30 cellular contexts compared by ENCODE assay signal in genomic region chr13:38637576-38637975, GRCh38. TPM values are rescaled to one million over a fixed set of nuclear protein-coding genes. Genes with fewer than 3 reads are reported as not detected.
DNase-seq lines count a peak whose midpoint lies in the region; ATAC-seq and TF ChIP-seq lines count a peak whose summit lies in the region.
"Had no signal": no experiment of that assay in that cellular context is flagged by ENCODE, and none has a peak within 500 bp of the region (broad histone marks: within the 10 kb centered on the region; RNA-seq: fewer than 3 reads in every experiment).

No MANE protein-coding gene starts in this region.

- H3K9me3 Mint-ChIP-seq in GM23338 (no peaks in the 10 kb centered on the region), chondrocyte (ENCODE audit: low read depth) (no peaks in the 10 kb centered on the region)
- H3K9me3 Mint-ChIP-seq: nephron; stimulated activated memory B cell treated with anti-CD40 and anti-IgM and Interleukin-4, amounts not matched to agents 10 μg/mL and 1 μg/mL and 100 μg/mL, for 72 hours; T-helper 1 cell treated with Interleukin-12 subunit alpha and Interleukin-12 subunit beta and Interleukin-4 antibody, amounts not matched to agents 30 μg/mL and 1 μg/mL, for 36 hours had no signal

- H3K36me3 Mint-ChIP-seq in GM23338 (ENCODE audit: low read depth) (no peaks in the 10 kb centered on the region), chondrocyte (ENCODE audit: low read depth) (no peaks in the 10 kb centered on the region)
- H3K36me3 Mint-ChIP-seq: activated CD8-positive, alpha-beta memory T cell treated with anti-CD3 and anti-CD28 coated beads, Interleukin-2, amount 10 ng/mL, durations not matched to agents 7 days and 5 days; stimulated activated memory B cell treated with anti-CD40 and anti-IgM and Interleukin-4, amounts not matched to agents 10 μg/mL and 1 μg/mL and 100 μg/mL, for 72 hours had no signal

- DNase-seq in GM23338 (ENCODE audit: low spot score), result no peak
- peak; percentile 42 for DNase-seq in NCI-H1105 (lab: John Stamatoyannopoulos, UW)
- DNase-seq in NCI-H526 (lab: John Stamatoyannopoulos, UW), result peak; percentile 23 to 49
- no peak for DNase-seq in hepatocyte (ENCODE audit: low spot score)
- DNase-seq in Karpas-422, result no peak
- no peak for DNase-seq in NCI-H2107 treated with DMSO at 0.1 percent for 48 hours (lab: John Stamatoyannopoulos, UW; ENCODE audit: unreplicated experiment)
- no peak for DNase-seq in chondrocyte (ENCODE audit: low spot score)
- DNase-seq: activated CD4-positive, alpha-beta T cell treated with anti-CD3 and anti-CD28 coated beads, Interleukin-2, amount 50 U/mL, for 4 hours; activated CD8-positive, alpha-beta memory T cell treated with anti-CD3 and anti-CD28 coated beads, Interleukin-2, amount 10 ng/mL, durations not matched to agents 7 days and 5 days; activated T-cell treated with anti-CD3 and anti-CD28 coated beads, Interleukin-2, amount 50 U/mL, for 48 hours; DND-41; effector memory CD4-positive, alpha-beta T cell; erythroblast; GF-D8; KG1; NCI-H187; NCI-H2227 treated with DMSO at 0.1 percent for 48 hours; Right ventricle myocardium superior; stimulated activated CD4-positive, alpha-beta T cell treated with anti-CD3 and anti-CD28 coated beads, Interleukin-15, amount 100 ng/mL, for 24 hours; substantia nigra; upper lobe of left lung had no signal

- H3K4me1 Mint-ChIP-seq in GM23338, result peaks cover 19% of the 10 kb centered on the region
- peaks cover 10% of the 10 kb centered on the region for H3K4me1 Mint-ChIP-seq in chondrocyte (ENCODE audit: low read depth)
- H3K4me1 Mint-ChIP-seq: activated CD8-positive, alpha-beta memory T cell treated with anti-CD3 and anti-CD28 coated beads, Interleukin-2, amount 10 ng/mL, durations not matched to agents 7 days and 5 days; nephron; stimulated activated memory B cell treated with anti-CD40 and anti-IgM and Interleukin-4, amounts not matched to agents 10 μg/mL and 1 μg/mL and 100 μg/mL, for 72 hours had no signal

- no peak for ATAC-seq in GM23338
- ATAC-seq: activated CD4-positive, CD25-positive, alpha-beta regulatory T cell treated with anti-CD3 and anti-CD28 coated beads, Interleukin-2, amount 50 U/mL, for 24 hours; activated CD8-positive, alpha-beta memory T cell treated with anti-CD3 and anti-CD28 coated beads, Interleukin-2, amount 10 ng/mL, durations not matched to agents 7 days and 5 days; SK-N-SH treated with all-trans-retinoic acid at 6 μM for 48 hours; stimulated activated memory B cell treated with anti-CD40 and anti-IgM and Interleukin-4, amounts not matched to agents 10 μg/mL and 1 μg/mL and 100 μg/mL, for 72 hours had no signal

- 71% methylated on average over 3 of the region's 3 CpGs for WGBS in hepatocyte (ENCODE audit: low lambda C conversion rate, missing lambda C conversion rate)

- no peaks in the 10 kb centered on the region for H3K27me3 ChIP-seq in GM23338 (ENCODE audit: insufficient read depth)
- H3K27me3 ChIP-seq in hepatocyte, result no peaks in the 10 kb centered on the region
- H3K27me3 ChIP-seq in Karpas-422 (ENCODE audit: low read length), result no peaks in the 10 kb centered on the region
- H3K27me3 ChIP-seq: ascending aorta, BLaER1, upper lobe of left lung had no signal

- H3K27ac ChIP-seq in GM23338 (ENCODE audit: low read depth) (no peak overlapping the region), hepatocyte (peak overlapping the region; percentile 50), Karpas-422 (ENCODE audit: low read length) (no peak overlapping the region)
- H3K27ac ChIP-seq: ascending aorta, BLaER1, coronary artery, upper lobe of left lung had no signal

- no peaks in the 10 kb centered on the region for H3F3A ChIP-seq in GM23338 (replicated peaks; ENCODE audit: low read depth)

- H3K27ac Mint-ChIP-seq in GM23338 (no peak overlapping the region), chondrocyte (ENCODE audit: unreplicated experiment) (no peak overlapping the region)
- H3K27ac Mint-ChIP-seq: activated CD8-positive, alpha-beta memory T cell treated with anti-CD3 and anti-CD28 coated beads, Interleukin-2, amount 10 ng/mL, durations not matched to agents 7 days and 5 days; stimulated activated memory B cell treated with anti-CD40 and anti-IgM and Interleukin-4, amounts not matched to agents 10 μg/mL and 1 μg/mL and 100 μg/mL, for 72 hours; T-helper 1 cell treated with Interleukin-12 subunit alpha and Interleukin-12 subunit beta and Interleukin-4 antibody, amounts not matched to agents 30 μg/mL and 1 μg/mL, for 36 hours had no signal

- H3K9me2 ChIP-seq in GM23338 (ENCODE audit: insufficient read depth) (no peaks in the 10 kb centered on the region; the same call in 1 of the 2 replicates), hepatocyte (replicated peaks; ENCODE audit: insufficient read depth) (no peaks in the 10 kb centered on the region), Karpas-422 (replicated peaks; ENCODE audit: insufficient read depth, low read length) (no peaks in the 10 kb centered on the region)

- no peak overlapping the region for H3K4me2 ChIP-seq in GM23338
- H3K4me2 ChIP-seq in hepatocyte, result peak overlapping the region; percentile 22
- H3K4me2 ChIP-seq in Karpas-422 (ENCODE audit: low read depth, low read length, poor library complexity, severe bottlenecking), result no peak overlapping the region
- H3K4me2 ChIP-seq: BLaER1 had no signal

- no peaks in the 10 kb centered on the region for H4K20me1 ChIP-seq in GM23338 (replicated peaks; ENCODE audit: insufficient read depth)
- no peaks in the 10 kb centered on the region for H4K20me1 ChIP-seq in hepatocyte (ENCODE audit: insufficient read depth, poor library complexity, severe bottlenecking)
- H4K20me1 ChIP-seq in Karpas-422 (ENCODE audit: insufficient read depth, low read depth, low read length), result no peaks in the 10 kb centered on the region
- H4K20me1 ChIP-seq: BLaER1 had no signal

- TF ChIP-seq CTCF in GM23338 (conservative IDR thresholded peaks at IDR 0.05; ENCODE audit: low read depth in 2 of 2), result no peak
- TF ChIP-seq CTCF in hepatocyte (IDR thresholded peaks at IDR 0.05; ENCODE audit: poor library complexity), result no peak
- no peak for TF ChIP-seq CTCF in chondrocyte (IDR thresholded peaks at IDR 0.05)

- no peak overlapping the region for H3K4me3 Mint-ChIP-seq in GM23338
- no peak overlapping the region for H3K4me3 Mint-ChIP-seq in chondrocyte (ENCODE audit: unreplicated experiment)
- H3K4me3 Mint-ChIP-seq: activated CD8-positive, alpha-beta memory T cell treated with anti-CD3 and anti-CD28 coated beads, Interleukin-2, amount 10 ng/mL, durations not matched to agents 7 days and 5 days; nephron; stimulated activated memory B cell treated with anti-CD40 and anti-IgM and Interleukin-4, amounts not matched to agents 10 μg/mL and 1 μg/mL and 100 μg/mL, for 72 hours; T-helper 1 cell treated with Interleukin-12 subunit alpha and Interleukin-12 subunit beta and Interleukin-4 antibody, amounts not matched to agents 30 μg/mL and 1 μg/mL, for 36 hours had no signal

- H3K4me1 ChIP-seq in GM23338 (ENCODE audit: insufficient read depth), result no peaks in the 10 kb centered on the region
- peaks cover 21% of the 10 kb centered on the region for H3K4me1 ChIP-seq in hepatocyte (ENCODE audit: insufficient read depth)
- no peaks in the 10 kb centered on the region for H3K4me1 ChIP-seq in Karpas-422 (ENCODE audit: low read length)
- H3K4me1 ChIP-seq: ascending aorta, BLaER1, upper lobe of left lung had no signal

- H3K4me3 ChIP-seq in GM23338 (no peak overlapping the region), hepatocyte (no peak overlapping the region), Karpas-422 (ENCODE audit: low read length) (no peak overlapping the region)
- H3K4me3 ChIP-seq: ascending aorta, BLaER1, coronary artery, upper lobe of left lung had no signal

- H2AFZ ChIP-seq in GM23338 (0 out of 2 replicates have a peak overlapping the region, but pooled peaks have one; percentile 64), hepatocyte (no peak overlapping the region), Karpas-422 (ENCODE audit: low read length) (no peak overlapping the region)

- H3K36me3 ChIP-seq in GM23338 (ENCODE audit: insufficient read depth), result no peaks in the 10 kb centered on the region
- no peaks in the 10 kb centered on the region for H3K36me3 ChIP-seq in hepatocyte (replicated peaks; ENCODE audit: insufficient read depth, low read depth)
- no peaks in the 10 kb centered on the region for H3K36me3 ChIP-seq in Karpas-422 (ENCODE audit: insufficient read depth, low read length)
- H3K36me3 ChIP-seq: ascending aorta, BLaER1, upper lobe of left lung had no signal

- H3K9ac ChIP-seq in Karpas-422 (ENCODE audit: low read length), result no peak overlapping the region
- H3K9ac ChIP-seq: BLaER1 had no signal

- H3K27me3 Mint-ChIP-seq in GM23338 (ENCODE audit: insufficient read depth, low read depth, poor library complexity), result peaks cover 1% of the 10 kb centered on the region
- no peaks in the 10 kb centered on the region for H3K27me3 Mint-ChIP-seq in chondrocyte (ENCODE audit: low read depth)
- H3K27me3 Mint-ChIP-seq: activated CD8-positive, alpha-beta memory T cell treated with anti-CD3 and anti-CD28 coated beads, Interleukin-2, amount 10 ng/mL, durations not matched to agents 7 days and 5 days; stimulated activated memory B cell treated with anti-CD40 and anti-IgM and Interleukin-4, amounts not matched to agents 10 μg/mL and 1 μg/mL and 100 μg/mL, for 72 hours had no signal

- H3K9me3 ChIP-seq in hepatocyte (ENCODE audit: low read depth) (no peaks in the 10 kb centered on the region), Karpas-422 (ENCODE audit: low read length) (no peaks in the 10 kb centered on the region)
- H3K9me3 ChIP-seq: ascending aorta, BLaER1, upper lobe of left lung had no signal

- no peaks in the 10 kb centered on the region for H3K79me2 ChIP-seq in GM23338 (replicated peaks; ENCODE audit: insufficient read depth)
- H3K79me2 ChIP-seq in hepatocyte, result no peaks in the 10 kb centered on the region
- no peaks in the 10 kb centered on the region for H3K79me2 ChIP-seq in Karpas-422 (ENCODE audit: low read length)

TF ChIP-seq in GM23338, 12 proteins besides CTCF, POLR2A, EP300 and RAD21 (continues in another document):
- TF ChIP-seq ZNF331 (CRISPR knock-in tag; IDR thresholded peaks at IDR 0.05; ENCODE audit: low read depth) (no peak), ZNF114 (CRISPR knock-in tag; IDR thresholded peaks at IDR 0.05) (no peak), JUNB (IDR thresholded peaks at IDR 0.05; ENCODE audit: unreplicated experiment) (no peak)

RNA-seq across cellular contexts. Expression of gene FREM2, which starts 49.3 kb away (rescaled TPM):
- total RNA-seq in GM23338 (2014; rRNA removed; shearing (Covaris generic)), result 29.6 and 29.8 TPM in 2 replicates
- 2.2 and 2.4 TPM in 2 replicates for polyA plus RNA-seq in GM23338 (2016; fragmentation: Nextera tagmentation; extraction: Ambion mirVana)
- 17.8 and 21.2 TPM in 2 replicates for total RNA-seq in hepatocyte
- polyA plus RNA-seq in hepatocyte, result 2.2 and 2.3 TPM in 2 replicates
- not detected in 2 replicates for total RNA-seq in Karpas-422 (2014; rRNA removed; shearing (Covaris generic); ENCODE audit: low replicate concordance)
- 0.07 to 0.15 TPM (median 0.07 TPM) in 3 replicates for total RNA-seq in chondrocyte
- total RNA-seq: ascending aorta, osteoblast had no signal

Comparison
In these comparisons a context has a peak if more than half of its experiments do, and no peak if none do; other contexts are left out.
1. DNase-seq: peak in NCI-H1105 (single experiment) and NCI-H526 (2 of 2); none in GM23338 (single experiment), hepatocyte (single experiment), Karpas-422 (single experiment), NCI-H2107 treated with DMSO at 0.1 percent for 48 hours (single experiment) and chondrocyte (single experiment).
2. RNA of gene FREM2, which starts 49.3 kb away (total RNA-seq): 29.6 to 29.8 TPM in GM23338 and 17.8 to 21.2 TPM in hepatocyte; 0.07 to 0.15 TPM in chondrocyte and not detected in Karpas-422; every median in the first group is over 10 times any median in the second.